16 cellular contexts compared by ENCODE assay signal in genomic region chr17:57089391-57089790, GRCh38.
"Had no signal": no experiment of that assay in that cellular context is flagged by ENCODE, and none has a peak within 500 bp of the region (broad histone marks: within the 10 kb centered on the region; RNA-seq: fewer than 3 reads in every experiment).

No MANE protein-coding gene starts in this region.

- H3K27ac Mint-ChIP-seq: activated B cell treated with CpG ODN at 0.5 μM for 24 hours; activated CD4-positive, alpha-beta T cell treated with anti-CD3 and anti-CD28 coated beads, Interleukin-2, amount 10 ng/mL, durations not matched to agents 24 days and 14 days; activated T-helper 17 cell treated with anti-CD3 and anti-CD28 coated beads, Interleukin-2, amount 50 U/mL, for 72 hours; naive B cell had no signal

- H3K4me3 Mint-ChIP-seq: activated B cell treated with CpG ODN at 0.5 μM for 24 hours; activated CD4-positive, alpha-beta T cell treated with anti-CD3 and anti-CD28 coated beads, Interleukin-2, amount 10 ng/mL, durations not matched to agents 24 days and 14 days; activated T-helper 17 cell treated with anti-CD3 and anti-CD28 coated beads, Interleukin-2, amount 50 U/mL, for 72 hours had no signal

- H3K9ac ChIP-seq: parathyroid adenoma had no signal

- H3K36me3 ChIP-seq: lower lobe of right lung had no signal

- DNase-seq: activated B cell treated with CpG ODN at 0.5 μM for 24 hours; activated CD4-positive, alpha-beta T cell treated with anti-CD3 and anti-CD28 coated beads, Interleukin-2, amount 10 ng/mL, durations not matched to agents 24 days and 14 days; activated CD8-positive, alpha-beta memory T cell treated with anti-CD3 and anti-CD28 coated beads for 24 hours; activated naive CD4-positive, alpha-beta T cell treated with anti-CD3 and anti-CD28 coated beads, Interleukin-2, amount 50 U/mL, for 16 hours; amniotic stem cell; foreskin fibroblast; lower lobe of right lung; midbrain; naive B cell; stimulated activated CD4-positive, alpha-beta T cell treated with anti-CD3 and anti-CD28 coated beads, Interleukin-12 subunit alpha, Interleukin-12 subunit beta, amount 100 ng/mL, for 4 hours; stimulated activated naive CD4-positive, alpha-beta T cell treated with Interleukin-2 at 50 U/mL for 16 hours; T-helper 1 cell had no signal

- H3K4me3 ChIP-seq: lower lobe of right lung had no signal

- ATAC-seq: activated T-helper 17 cell treated with anti-CD3 and anti-CD28 coated beads, Interleukin-2, amount 50 U/mL, for 72 hours; lower lobe of right lung; sciatic nerve had no signal

- H3K9me3 ChIP-seq: lower lobe of right lung had no signal

- H3K36me3 Mint-ChIP-seq: brain, naive B cell had no signal

- H3K27me3 Mint-ChIP-seq: activated B cell treated with CpG ODN at 0.5 μM for 24 hours; activated CD4-positive, alpha-beta T cell treated with anti-CD3 and anti-CD28 coated beads, Interleukin-2, amount 10 ng/mL, durations not matched to agents 24 days and 14 days; activated T-helper 17 cell treated with anti-CD3 and anti-CD28 coated beads, Interleukin-2, amount 50 U/mL, for 72 hours; naive B cell had no signal

- H3K27ac ChIP-seq: lower lobe of right lung, parathyroid adenoma had no signal
